ENCODE assay signal across 29 cellular contexts in genomic region chr1:57272601-57273000, GRCh38.
"Had no signal": no experiment of that assay in that cellular context is flagged by ENCODE, and none has a peak within 500 bp of the region (broad histone marks: within the 10 kb centered on the region; RNA-seq: fewer than 3 reads in every experiment).

No MANE protein-coding gene starts in this region.

- H3K4me1 Mint-ChIP-seq: immature natural killer cell; naive thymus-derived CD8-positive, alpha-beta T cell had no signal

- H3K27ac ChIP-seq: left lung, lower lobe of right lung, pancreas, prostate gland, skin epidermis, suprapubic skin, thoracic aorta, tibial nerve, uterus had no signal

- H3K36me3 Mint-ChIP-seq: immature natural killer cell; naive thymus-derived CD8-positive, alpha-beta T cell; stimulated activated effector memory CD8-positive, alpha-beta T cell treated with anti-CD3 and anti-CD28 coated beads, Interleukin-12 subunit alpha, Interleukin-12 subunit beta, amount 100 ng/mL, for 72 hours; type B pancreatic cell had no signal

- H3K4me1 ChIP-seq: left lung, lower lobe of right lung, pancreas, prostate gland, suprapubic skin, tibial nerve, uterus had no signal

- H3K4me3 Mint-ChIP-seq: immature natural killer cell; naive thymus-derived CD8-positive, alpha-beta T cell; nephron; neural crest cell; stimulated activated effector memory CD8-positive, alpha-beta T cell treated with anti-CD3 and anti-CD28 coated beads, Interleukin-12 subunit alpha, Interleukin-12 subunit beta, amount 100 ng/mL, for 72 hours; stimulated activated naive CD8-positive, alpha-beta T cell treated with anti-CD3 and anti-CD28 coated beads, Interleukin-15, Interleukin-2, amounts not matched to agents 100 ng/mL and 50 ng/mL, for 24 hours; type B pancreatic cell had no signal

- H3K4me3 ChIP-seq: left lung, lower lobe of right lung, pancreas, prostate gland, skin epidermis, suprapubic skin, thoracic aorta, tibial nerve, uterus had no signal

- DNase-seq: immature natural killer cell; kidney; left colon; left lung; lower lobe of right lung; mammary epithelial cell; mesenchymal stem cell; naive thymus-derived CD8-positive, alpha-beta T cell; nucleus accumbens; pancreas; retina; right cardiac atrium; stimulated activated CD4-positive, alpha-beta T cell treated with anti-CD3 and anti-CD28 coated beads, Interleukin-12 subunit alpha, Interleukin-12 subunit beta, amount 100 ng/mL, for 4 hours; stimulated activated CD4-positive, alpha-beta T cell treated with anti-CD3 and anti-CD28 coated beads, Interleukin-15, amount 100 ng/mL, for 24 hours; stimulated activated CD4-positive, alpha-beta T cell treated with anti-CD3 and anti-CD28 coated beads, Interleukin-2, amount 100 ng/mL, for 24 hours; stimulated activated CD4-positive, alpha-beta T cell treated with anti-CD3 and anti-CD28 coated beads, Interleukin-4, amount 100 ng/mL, for 24 hours; stimulated activated naive CD4-positive, alpha-beta T cell; uterus had no signal

- H3K36me3 ChIP-seq: left lung, lower lobe of right lung, pancreas, prostate gland, suprapubic skin, thoracic aorta, tibial nerve, uterus had no signal

- H3K9me3 ChIP-seq: left lung, lower lobe of right lung, pancreas, prostate gland, suprapubic skin, thoracic aorta, tibial nerve, uterus had no signal

- H3K27me3 ChIP-seq: left lung, pancreas, tibial nerve, uterus had no signal

- H3K27ac Mint-ChIP-seq: immature natural killer cell; nephron; stimulated activated effector memory CD8-positive, alpha-beta T cell treated with anti-CD3 and anti-CD28 coated beads, Interleukin-12 subunit alpha, Interleukin-12 subunit beta, amount 100 ng/mL, for 72 hours; stimulated activated naive CD8-positive, alpha-beta T cell treated with anti-CD3 and anti-CD28 coated beads, Interleukin-15, Interleukin-2, amounts not matched to agents 100 ng/mL and 50 ng/mL, for 24 hours; type B pancreatic cell had no signal

- ATAC-seq: left colon; left lung; lower lobe of right lung; naive thymus-derived CD8-positive, alpha-beta T cell; pancreas; right cardiac atrium; sciatic nerve; stimulated activated effector memory CD8-positive, alpha-beta T cell treated with anti-CD3 and anti-CD28 coated beads, Interleukin-12 subunit alpha, Interleukin-12 subunit beta, amount 100 ng/mL, for 72 hours had no signal

- H3K9me3 Mint-ChIP-seq: immature natural killer cell; nephron; neural crest cell; stimulated activated effector memory CD8-positive, alpha-beta T cell treated with anti-CD3 and anti-CD28 coated beads, Interleukin-12 subunit alpha, Interleukin-12 subunit beta, amount 100 ng/mL, for 72 hours; stimulated activated naive CD8-positive, alpha-beta T cell treated with anti-CD3 and anti-CD28 coated beads, Interleukin-15, Interleukin-2, amounts not matched to agents 100 ng/mL and 50 ng/mL, for 24 hours; type B pancreatic cell had no signal
